In the genomic region with DNA sequence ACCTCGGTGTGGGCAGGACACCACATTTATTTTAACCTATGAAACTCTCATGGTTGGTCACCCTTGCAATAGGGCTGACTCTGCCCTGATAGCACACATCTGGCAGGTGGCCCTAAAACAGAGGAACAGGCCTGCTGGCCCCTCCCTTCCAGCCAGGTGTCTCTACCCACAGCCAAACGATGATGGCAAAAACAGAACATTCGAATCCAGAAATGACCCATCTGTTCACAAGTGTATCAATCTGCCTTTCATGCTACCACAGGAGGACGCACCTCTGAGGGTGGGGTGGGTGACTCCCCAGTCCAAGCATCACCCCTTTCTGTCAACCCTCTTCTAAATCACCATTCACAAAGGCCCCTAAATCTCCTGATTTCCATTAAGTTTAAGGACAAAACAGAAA, we compare ENCODE assay signal across 9 cellular contexts.
DNase-seq lines count a peak whose midpoint lies in the region; ATAC-seq and TF ChIP-seq lines count a peak whose summit lies in the region.
"Had no signal": no experiment of that assay in that cellular context is flagged by ENCODE, and none has a peak within 500 bp of the region (broad histone marks: within the 10 kb centered on the region; RNA-seq: fewer than 3 reads in every experiment).

No MANE protein-coding gene starts in this region.

- H3K79me2 ChIP-seq in mammary epithelial cell (ENCODE audit: insufficient read depth, low read length): peaks cover 90% of the 10 kb centered on the region

- H3K9ac ChIP-seq in mammary epithelial cell (ENCODE audit: insufficient read depth, low read length): no peak overlapping the region

- CTCF ChIA-PET in mammary epithelial cell (lab: Charles Lee; ENCODE audit: low non-redundant PET): no interaction called here
- CTCF ChIA-PET in activated CD4-positive, alpha-beta memory T cell treated with anti-CD3 and anti-CD28 coated beads, Interleukin-2, amount 10 ng/mL, durations not matched to agents 7 days and 5 days (lab: Charles Lee): interaction anchor here (0.6 to 2.9 kb wide), 9 partner anchors 9 to 447 kb away, joined by 3 to 11 read pairs (median 3); no protein-coding TSS in a partner anchor
- CTCF ChIA-PET in MCF 10A (lab: Yijun Ruan, JAX): no interaction called here

- ATAC-seq in HG02870 (IDR thresholded peaks at IDR 0.05; ENCODE audit: unreplicated experiment) (peak; percentile 40), HG02970 (IDR thresholded peaks at IDR 0.05; ENCODE audit: low FRiP score, unreplicated experiment) (no peak)

- in situ Hi-C loops in mammary epithelial cell (cut with MboI; ENCODE audit: low sequenced_read_pairs in 2 of 2): no loop called here

- no peak for TF ChIP-seq POLR2A in breast epithelium (IDR thresholded peaks at IDR 0.05)

- TF ChIP-seq CTCF in breast epithelium (IDR thresholded peaks at IDR 0.05): no peak
- TF ChIP-seq CTCF in mammary epithelial cell (conservative IDR thresholded peaks at IDR 0.05 in 1 of 2, IDR thresholded peaks at IDR 0.05 in 1 of 2; ENCODE audit: extremely low read depth in 1 of 2, insufficient read depth in 1 of 2, low read depth in 1 of 2, low read length in 2 of 2): no peak
- no peak for TF ChIP-seq CTCF in tibial artery (IDR thresholded peaks at IDR 0.05)
- TF ChIP-seq CTCF in MCF 10A (IDR thresholded peaks at IDR 0.05; ENCODE audit: unreplicated experiment): no peak

- 73% methylated on average over 3 of the region's 4 CpGs for WGBS in mammary epithelial cell (ENCODE audit: low coverage, missing lambda C conversion rate)

- no TSS peak for BruUV-seq in mammary epithelial cell (replicated peaks; lab: Mats Ljungman, UMichigan)
- BruUV-seq in MCF 10A (replicated peaks; lab: Mats Ljungman, UMichigan): no TSS peak

- POLR2A ChIA-PET in activated CD4-positive, alpha-beta memory T cell treated with anti-CD3 and anti-CD28 coated beads, Interleukin-2, amount 10 ng/mL, durations not matched to agents 7 days and 5 days (lab: Charles Lee): interaction anchor here (1.2 to 21.4 kb wide), 11 partner anchors 18 to 178 kb away, joined by 3 to 884 read pairs (median 9); no protein-coding TSS in a partner anchor
- POLR2A ChIA-PET in MCF 10A (lab: Yijun Ruan, JAX): no interaction called here

- no peaks in the 10 kb centered on the region for H3K27me3 Mint-ChIP-seq in activated CD4-positive, alpha-beta memory T cell treated with anti-CD3 and anti-CD28 coated beads, Interleukin-2, amount 10 ng/mL, durations not matched to agents 7 days and 5 days
- no peaks in the 10 kb centered on the region for H3K27me3 Mint-ChIP-seq in MCF 10A (ENCODE audit: insufficient read depth, unreplicated experiment)

- dilution Hi-C loops in mammary epithelial cell (cut with HindIII; ENCODE audit: low sequenced_read_pairs): loop anchor here (5.0 kb wide), 1 partner anchor 33 kb away; no protein-coding TSS in a partner anchor

- H3K4me1 Mint-ChIP-seq in activated CD4-positive, alpha-beta memory T cell treated with anti-CD3 and anti-CD28 coated beads, Interleukin-2, amount 10 ng/mL, durations not matched to agents 7 days and 5 days: peaks cover 99% of the 10 kb centered on the region
- H3K4me1 Mint-ChIP-seq in MCF 10A (ENCODE audit: insufficient read depth, unreplicated experiment): peaks cover 34% of the 10 kb centered on the region

- no peaks in the 10 kb centered on the region for H3K9me3 Mint-ChIP-seq in activated CD4-positive, alpha-beta memory T cell treated with anti-CD3 and anti-CD28 coated beads, Interleukin-2, amount 10 ng/mL, durations not matched to agents 7 days and 5 days
- H3K9me3 Mint-ChIP-seq in MCF 10A (ENCODE audit: unreplicated experiment): no peaks in the 10 kb centered on the region

- H2AFZ ChIP-seq in mammary epithelial cell (ENCODE audit: low read depth, low read length): no peak overlapping the region

- DNase-seq in breast epithelium (ENCODE audit: low spot score in 2 of 2) (no peak), mammary epithelial cell (no peak), tibial artery (no peak), OCI-M2 (lab: John Stamatoyannopoulos, UW; ENCODE audit: unreplicated experiment) (no peak), MCF 10A (ENCODE audit: unreplicated experiment) (no peak)
- DNase-seq in activated CD4-positive, alpha-beta memory T cell treated with anti-CD3 and anti-CD28 coated beads, Interleukin-2, amount 10 ng/mL, durations not matched to agents 7 days and 5 days: no peak
- DNase-seq: activated CD4-positive, CD25-positive, alpha-beta regulatory T cell treated with anti-CD3 and anti-CD28 coated beads, Interleukin-2, amount 50 U/mL, for 72 hours had no signal

- intact Hi-C loops in breast epithelium (cut with DNase I; ENCODE audit: low total_unique reads) (no loop called here), mammary epithelial cell (cut with micrococcal nuclease) (loop anchor here (2.0 to 5.0 kb wide), 4 partner anchors 53 to 437 kb away; no protein-coding TSS in a partner anchor), tibial artery (cut with DNase I; ENCODE audit: low total_unique reads) (loop anchor here (5.0 kb wide), 1 partner anchor 53 kb away; no protein-coding TSS in a partner anchor), MCF 10A (cut with micrococcal nuclease) (no loop called here)

- no peaks in the 10 kb centered on the region for H3K27me3 ChIP-seq in breast epithelium
- no peaks in the 10 kb centered on the region for H3K27me3 ChIP-seq in mammary epithelial cell (ENCODE audit: insufficient read depth, low read length)
- no peaks in the 10 kb centered on the region for H3K27me3 ChIP-seq in tibial artery

- H3K4me3 Mint-ChIP-seq in activated CD4-positive, alpha-beta memory T cell treated with anti-CD3 and anti-CD28 coated beads, Interleukin-2, amount 10 ng/mL, durations not matched to agents 7 days and 5 days: peak overlapping the region; percentile 38
- H3K4me3 Mint-ChIP-seq in MCF 10A (ENCODE audit: unreplicated experiment): no peak overlapping the region

- H3K9me3 ChIP-seq in breast epithelium (no peaks in the 10 kb centered on the region), mammary epithelial cell (replicated peaks; ENCODE audit: insufficient read depth, low read length) (no peaks in the 10 kb centered on the region), tibial artery (no peaks in the 10 kb centered on the region)

- H3K27ac ChIP-seq in breast epithelium: peak overlapping the region; percentile 79 to 89
- no peak overlapping the region for H3K27ac ChIP-seq in mammary epithelial cell (ENCODE audit: insufficient read depth, low read depth, low read length)
- H3K27ac ChIP-seq in tibial artery: peak overlapping the region; percentile 74 to 88

- H3K27ac Mint-ChIP-seq in activated CD4-positive, alpha-beta memory T cell treated with anti-CD3 and anti-CD28 coated beads, Interleukin-2, amount 10 ng/mL, durations not matched to agents 7 days and 5 days: peak overlapping the region; percentile 80
- H3K27ac Mint-ChIP-seq in MCF 10A (ENCODE audit: low read depth, unreplicated experiment): no peak overlapping the region

- no peaks in the 10 kb centered on the region for H4K20me1 ChIP-seq in mammary epithelial cell (ENCODE audit: insufficient read depth, low read length)

- H3K36me3 Mint-ChIP-seq in activated CD4-positive, alpha-beta memory T cell treated with anti-CD3 and anti-CD28 coated beads, Interleukin-2, amount 10 ng/mL, durations not matched to agents 7 days and 5 days (ENCODE audit: low read depth): peaks cover 98% of the 10 kb centered on the region
- H3K36me3 Mint-ChIP-seq in MCF 10A (ENCODE audit: insufficient read depth, unreplicated experiment): peaks cover 26% of the 10 kb centered on the region

- H3K4me2 ChIP-seq in mammary epithelial cell (ENCODE audit: insufficient read depth, low read depth, low read length): no peak overlapping the region

- no peaks in the 10 kb centered on the region for H3K36me3 ChIP-seq in breast epithelium
- H3K36me3 ChIP-seq in mammary epithelial cell (ENCODE audit: insufficient read depth, low read length): peaks cover 45% of the 10 kb centered on the region
- peaks cover 0 to 12% (median 9%) of the 10 kb centered on the region in 3 donors for H3K36me3 ChIP-seq in tibial artery

- H3K4me1 ChIP-seq in breast epithelium (peaks cover 4 to 10% of the 10 kb centered on the region in 2 donors), mammary epithelial cell (ENCODE audit: insufficient read depth, low read length) (peaks cover 27% of the 10 kb centered on the region), tibial artery (peaks cover 0 to 73% (median 51%) of the 10 kb centered on the region in 4 donors)

- no peak overlapping the region for H3K4me3 ChIP-seq in breast epithelium
- no peak overlapping the region for H3K4me3 ChIP-seq in mammary epithelial cell (replicated peaks in 1 of 3; ENCODE audit: insufficient read depth in 1 of 3, low read depth in 2 of 3, low read length in 3 of 3)
- H3K4me3 ChIP-seq in tibial artery: no peak overlapping the region

Comparison
In these comparisons a context has a peak if more than half of its experiments do, and no peak if none do; other contexts are left out.
1. intact Hi-C loops: an anchor here in mammary epithelial cell (2.0 to 5.0 kb wide) and tibial artery (5.0 kb wide); none called in breast epithelium and MCF 10A.